8 cellular contexts compared by ENCODE assay signal in genomic region chr22:46681010-46681409, GRCh38. TPM values are rescaled to one million over a fixed set of nuclear protein-coding genes. Genes with fewer than 3 reads are reported as not detected.
DNase-seq lines count a peak whose midpoint lies in the region; ATAC-seq, FAIRE-seq and TF ChIP-seq lines count a peak whose summit lies in the region.
"Had no signal": no experiment of that assay in that cellular context is flagged by ENCODE, and none has a peak within 500 bp of the region (broad histone marks: within the 10 kb centered on the region; RNA-seq: fewer than 3 reads in every experiment).

No MANE protein-coding gene starts in this region.

- H3K27me3 Mint-ChIP-seq in T-helper 17 cell: no peaks in the 10 kb centered on the region

- no peak overlapping the region for H3K9ac ChIP-seq in DND-41 (ENCODE audit: low read depth, low read length)

- FAIRE-seq in H54 (lab: Jason Lieb, UNC) (no peak), GM19239 (lab: Jason Lieb, UNC) (no peak)

- no peak overlapping the region for H3K4me2 ChIP-seq in DND-41 (ENCODE audit: insufficient read depth, low read length)

- no peak overlapping the region for H3K4me3 ChIP-seq in DND-41 (ENCODE audit: low read depth in 1 of 2, low read length in 2 of 2)
- H3K4me3 ChIP-seq in tibial artery: no peak overlapping the region

- peaks cover 9% of the 10 kb centered on the region for H3K4me1 Mint-ChIP-seq in T-helper 17 cell

- H3K9me3 ChIP-seq in DND-41 (ENCODE audit: insufficient read depth, low read length, severe bottlenecking) (no peaks in the 10 kb centered on the region), T-helper 17 cell (ENCODE audit: control insufficient read depth, low read length, poor library complexity, severe bottlenecking) (no peaks in the 10 kb centered on the region), tibial artery (no peaks in the 10 kb centered on the region)

- TF ChIP-seq CTCF in DND-41 (IDR thresholded peaks at IDR 0.05; ENCODE audit: borderline replicate concordance, extremely low read depth, low read length, poor library complexity, severe bottlenecking): peak; percentile 62
- no peak for TF ChIP-seq CTCF in tibial artery (IDR thresholded peaks at IDR 0.05)

- no peak overlapping the region for H2AFZ ChIP-seq in DND-41 (ENCODE audit: low read depth, low read length)

- intact Hi-C loops in posterior cingulate gyrus (cut with DNase I) (no loop called here), tibial artery (cut with DNase I; ENCODE audit: low total_unique reads) (no loop called here)

- H3K36me3 Mint-ChIP-seq in T-helper 17 cell (ENCODE audit: low read depth): no peaks in the 10 kb centered on the region

- no peak for TF ChIP-seq POLR2A in H54 (IDR thresholded peaks at IDR 0.05; ENCODE audit: low read depth, low read length)

- ATAC-seq in DND-41 (ENCODE audit: insufficient read depth, low read depth) (peak; percentile 64), T-helper 17 cell (peak; percentile 40)

- H3K4me1 ChIP-seq in DND-41 (ENCODE audit: insufficient read depth, low read length): no peaks in the 10 kb centered on the region
- peaks cover 0 to 15% (median 8%) of the 10 kb centered on the region in 4 donors for H3K4me1 ChIP-seq in tibial artery

- DNase-seq in DND-41: peak; percentile 37
- peak; percentile 54 for DNase-seq in H54 (ENCODE audit: insufficient read length, low spot score)
- DNase-seq in T-helper 17 cell: no peak
- peak; percentile 3 for DNase-seq in iPS DF 4.7 (ENCODE audit: extremely low read depth, low spot score)
- DNase-seq in posterior cingulate gyrus: no peak
- DNase-seq in tibial artery: no peak
- DNase-seq in GM19239 (ENCODE audit: insufficient read length, low spot score): no peak
- DNase-seq: NCI-H1694 had no signal

- peak overlapping the region; percentile 56 for H3K27ac Mint-ChIP-seq in T-helper 17 cell

- H3K79me2 ChIP-seq in DND-41 (ENCODE audit: insufficient read depth, low read length): no peaks in the 10 kb centered on the region; the same call in 1 of the 2 replicates

- H4K20me1 ChIP-seq in DND-41 (ENCODE audit: insufficient read depth, low read length): peaks cover 16% of the 10 kb centered on the region; the same call in 1 of the 2 replicates

- no peak overlapping the region for H3K27ac ChIP-seq in DND-41 (ENCODE audit: low read length)
- H3K27ac ChIP-seq in tibial artery: no peak overlapping the region

- H3K4me3 Mint-ChIP-seq in T-helper 17 cell: no peak overlapping the region

- peaks cover 62% of the 10 kb centered on the region for H3K36me3 ChIP-seq in DND-41 (ENCODE audit: insufficient read depth, low read length)
- H3K36me3 ChIP-seq in tibial artery: peaks cover 8 to 30% (median 15%) of the 10 kb centered on the region in 3 donors

- no peaks in the 10 kb centered on the region for H3K27me3 ChIP-seq in DND-41 (ENCODE audit: insufficient read depth, low read length, poor library complexity)
- H3K27me3 ChIP-seq in tibial artery: no peaks in the 10 kb centered on the region

RNA-seq across cellular contexts. Expression of gene CERK, which starts 57.0 kb away (rescaled TPM):
- 100 to 1,000 TPM; 164 to 174 TPM for total RNA-seq in T-helper 17 cell

Comparison
In these comparisons a context has a peak if more than half of its experiments do, and no peak if none do; other contexts are left out.
1. DNase-seq: peak in DND-41 (single experiment), H54 (single experiment) and iPS DF 4.7 (single experiment); none in T-helper 17 cell (0 of 3), posterior cingulate gyrus (0 of 10), tibial artery (0 of 2) and GM19239 (single experiment).